In genomic region chr5:102152906-102153787, GRCh38 we compare ENCODE assay signal across 8 cellular contexts.
DNase-seq lines count a peak whose midpoint lies in the region; ATAC-seq, FAIRE-seq and TF ChIP-seq lines count a peak whose summit lies in the region.

No MANE protein-coding gene starts in this region.

- H3K79me2 ChIP-seq in K562 (ENCODE audit: control insufficient read depth, insufficient read depth, low read length): no peaks in the 10 kb centered on the region

- H3K36me3 ChIP-seq in K562 (ENCODE audit: control insufficient read depth, insufficient read depth, low read length) (no peaks in the 10 kb centered on the region), mucosa of descending colon (ENCODE audit: low read depth) (no peaks in the 10 kb centered on the region)

- H4K20me1 ChIP-seq in K562 (replicated peaks; ENCODE audit: control insufficient read depth, insufficient read depth, low read length): no peaks in the 10 kb centered on the region

- no peaks in the 10 kb centered on the region for H3K9me3 ChIP-seq in K562 (replicated peaks; ENCODE audit: control insufficient read depth, insufficient read depth, low read depth, low read length)
- no peaks in the 10 kb centered on the region for H3K9me3 ChIP-seq in mucosa of descending colon

- TF ChIP-seq RAD21 in K562 (CRISPR knock-in tag; conservative IDR thresholded peaks at IDR 0.05 in 1 of 2, IDR thresholded peaks at IDR 0.05 in 1 of 2): peak in 1 of 2 experiments; percentile 29; a peak in 2 of 4 replicates

- intact Hi-C loops in K562 (cut with micrococcal nuclease): no loop called here
- intact Hi-C loops in mucosa of descending colon (cut with DNase I, micrococcal nuclease): no loop called here

- no peak overlapping the region for H3K4me2 ChIP-seq in K562 (ENCODE audit: insufficient read depth, low read length)

- H3K27ac ChIP-seq in K562 (ENCODE audit: extremely low read depth, low read depth, low read length): no peak overlapping the region

- no peak for TF ChIP-seq EP300 in K562 (IDR thresholded peaks at IDR 0.05; ENCODE audit: low read length)

- no TSS peak for BruUV-seq in K562 (replicated peaks; lab: Mats Ljungman, UMichigan)

- FAIRE-seq in K562 (lab: Jason Lieb, UNC): peak; percentile 35

- 1% methylated on average over 5 of the region's 5 CpGs for WGBS in K562 (ENCODE audit: insufficient coverage, low coverage, missing lambda C conversion rate)

- in situ Hi-C loops in K562 (cut with MboI): no loop called here

- TF ChIP-seq CTCF in K562 (IDR thresholded peaks at IDR 0.05 in 2 of 3, conservative IDR thresholded peaks at IDR 0.05 in 1 of 3; ENCODE audit: insufficient read depth in 2 of 3, low read depth in 1 of 3, low read length in 3 of 3) (peak in 2 of 3 experiments; percentile 22 to 37; a peak in 2 of 6 replicates), mucosa of descending colon (IDR thresholded peaks at IDR 0.05) (no peak)

- H3K4me1 ChIP-seq in K562 (replicated peaks in 1 of 2; ENCODE audit: control insufficient read depth in 2 of 2, insufficient read depth in 2 of 2, low read length in 2 of 2) (no peaks in the 10 kb centered on the region), mucosa of descending colon (ENCODE audit: low read depth) (no peaks in the 10 kb centered on the region)

- H3K4me3 ChIP-seq in K562: no peak overlapping the region
- no peak overlapping the region for H3K4me3 ChIP-seq in mucosa of descending colon

- H3K27me3 ChIP-seq in K562 (ENCODE audit: control insufficient read depth in 2 of 2, insufficient read depth in 2 of 2, low read length in 2 of 2): no peaks in the 10 kb centered on the region

- no peak overlapping the region for H3K9ac ChIP-seq in K562 (ENCODE audit: insufficient read depth in 1 of 2, low read depth in 2 of 2, low read length in 2 of 2)

- DNase-seq in COR-L47 (lab: John Stamatoyannopoulos, UW): peak; percentile 8
- DNase-seq in NCI-H446 treated with DMSO at 0.1 percent for 48 hours (lab: John Stamatoyannopoulos, UW): peak; percentile 49
- DNase-seq in K562 (ENCODE audit: extremely low read depth in 1 of 4, low spot score in 3 of 4): peak in 2 of 4 experiments; percentile 9 to 16
- DNase-seq in mucosa of descending colon: peak in 1 of 3 donors; percentile 38
- DNase-seq in mesenteric fat pad (ENCODE audit: low spot score): no peak
- no peak for DNase-seq in hepatic stellate cell (ENCODE audit: low spot score)

- peak; percentile 86 for ATAC-seq in GM18861 (IDR thresholded peaks at IDR 0.05; ENCODE audit: unreplicated experiment)
- ATAC-seq in HG02973 (IDR thresholded peaks at IDR 0.05; ENCODE audit: unreplicated experiment): peak; percentile 82
- no peak for ATAC-seq in K562
- ATAC-seq in mucosa of descending colon: peak; percentile 86

- POLR2A ChIA-PET in K562 (lab: Yijun Ruan, JAX): no interaction called here

- H3K9me1 ChIP-seq in K562 (ENCODE audit: control insufficient read depth, insufficient read depth, low read length): no peaks in the 10 kb centered on the region

- H2AFZ ChIP-seq in K562 (ENCODE audit: low read depth, low read length): no peak overlapping the region

- no peak for TF ChIP-seq POLR2A in K562 (conservative IDR thresholded peaks at IDR 0.05)

- CTCF ChIA-PET in K562 (lab: Yijun Ruan, JAX; ENCODE audit: low intra/inter-chr PET ratio): no interaction called here

TF ChIP-seq in K562, 482 proteins besides CTCF, POLR2A, EP300 and RAD21:
- TF ChIP-seq GATAD2B (IDR thresholded peaks at IDR 0.05; ENCODE audit: borderline replicate concordance): no peak
- TF ChIP-seq, protein P1, sequence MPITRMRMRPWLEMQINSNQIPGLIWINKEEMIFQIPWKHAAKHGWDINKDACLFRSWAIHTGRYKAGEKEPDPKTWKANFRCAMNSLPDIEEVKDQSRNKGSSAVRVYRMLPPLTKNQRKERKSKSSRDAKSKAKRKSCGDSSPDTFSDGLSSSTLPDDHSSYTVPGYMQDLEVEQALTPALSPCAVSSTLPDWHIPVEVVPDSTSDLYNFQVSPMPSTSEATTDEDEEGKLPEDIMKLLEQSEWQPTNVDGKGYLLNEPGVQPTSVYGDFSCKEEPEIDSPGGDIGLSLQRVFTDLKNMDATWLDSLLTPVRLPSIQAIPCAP (CRISPR knock-in tag; IDR thresholded peaks at IDR 0.05; ENCODE audit: borderline replicate concordance): no peak
- TF ChIP-seq HNRNPH1 (optimal IDR thresholded peaks at IDR 0.05; ENCODE audit: low read depth, low read length): no peak
- TF ChIP-seq, protein P2, sequence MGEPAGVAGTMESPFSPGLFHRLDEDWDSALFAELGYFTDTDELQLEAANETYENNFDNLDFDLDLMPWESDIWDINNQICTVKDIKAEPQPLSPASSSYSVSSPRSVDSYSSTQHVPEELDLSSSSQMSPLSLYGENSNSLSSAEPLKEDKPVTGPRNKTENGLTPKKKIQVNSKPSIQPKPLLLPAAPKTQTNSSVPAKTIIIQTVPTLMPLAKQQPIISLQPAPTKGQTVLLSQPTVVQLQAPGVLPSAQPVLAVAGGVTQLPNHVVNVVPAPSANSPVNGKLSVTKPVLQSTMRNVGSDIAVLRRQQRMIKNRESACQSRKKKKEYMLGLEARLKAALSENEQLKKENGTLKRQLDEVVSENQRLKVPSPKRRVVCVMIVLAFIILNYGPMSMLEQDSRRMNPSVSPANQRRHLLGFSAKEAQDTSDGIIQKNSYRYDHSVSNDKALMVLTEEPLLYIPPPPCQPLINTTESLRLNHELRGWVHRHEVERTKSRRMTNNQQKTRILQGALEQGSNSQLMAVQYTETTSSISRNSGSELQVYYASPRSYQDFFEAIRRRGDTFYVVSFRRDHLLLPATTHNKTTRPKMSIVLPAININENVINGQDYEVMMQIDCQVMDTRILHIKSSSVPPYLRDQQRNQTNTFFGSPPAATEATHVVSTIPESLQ (CRISPR knock-in tag; IDR thresholded peaks at IDR 0.05): no peak

Comparison
In these comparisons a context has a peak if more than half of its experiments do, and no peak if none do; other contexts are left out.
1. DNase-seq: peak in COR-L47 (single experiment) and NCI-H446 treated with DMSO at 0.1 percent for 48 hours (single experiment); none in mesenteric fat pad (single experiment) and hepatic stellate cell (single experiment).